ENCODE assay signal across 1 cellular context in the genomic region with DNA sequence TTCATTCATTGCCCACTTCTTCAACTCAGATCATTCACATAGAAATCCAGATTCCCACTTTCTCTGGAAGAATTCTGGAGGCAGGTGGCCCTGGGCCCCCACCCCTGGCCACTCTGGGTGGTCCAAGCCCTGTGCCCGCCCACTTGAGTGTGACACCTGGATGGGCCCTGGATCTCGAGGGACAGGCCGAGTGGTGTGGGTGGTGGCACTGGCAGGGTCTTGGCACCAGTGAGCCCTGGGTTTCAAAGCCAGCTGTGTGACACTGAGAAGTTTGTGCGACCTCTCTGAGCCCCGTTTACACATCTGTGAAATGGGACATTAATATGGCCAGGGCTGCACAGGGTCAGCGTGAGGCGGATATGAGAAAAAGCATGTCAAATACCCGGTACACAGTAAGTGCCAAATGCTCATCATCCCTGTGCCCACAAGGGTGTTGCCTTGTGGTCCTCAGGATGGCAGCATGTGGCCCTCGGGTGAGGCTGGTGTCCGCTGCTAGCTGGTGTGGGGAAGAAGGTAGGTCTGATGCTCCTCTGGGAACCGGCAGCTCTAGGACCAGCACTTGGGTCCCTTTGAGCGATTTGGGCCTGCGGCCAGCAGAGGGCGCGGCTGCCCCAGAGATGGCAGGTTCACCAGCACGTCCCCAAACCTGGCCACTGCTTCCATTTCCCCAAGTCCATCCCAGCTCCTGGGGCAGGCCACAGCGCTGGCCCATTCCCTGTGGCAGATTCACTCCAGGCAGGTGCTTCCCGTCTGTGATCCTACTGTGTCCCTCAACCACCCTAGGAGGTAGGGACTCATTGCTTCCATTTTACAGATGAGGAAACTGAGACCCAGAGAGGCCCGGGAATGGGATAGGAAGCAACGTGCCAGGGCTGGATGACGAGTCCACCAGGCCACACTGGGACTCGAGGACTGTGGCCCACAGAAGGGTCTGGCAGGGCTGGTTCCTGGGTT.
TF ChIP-seq lines count a peak whose summit lies in the region.

No MANE protein-coding gene starts in this region.

TF ChIP-seq in K562, 482 proteins besides CTCF, POLR2A, EP300 and RAD21 (continued from another document):
- TF ChIP-seq, protein P1, sequence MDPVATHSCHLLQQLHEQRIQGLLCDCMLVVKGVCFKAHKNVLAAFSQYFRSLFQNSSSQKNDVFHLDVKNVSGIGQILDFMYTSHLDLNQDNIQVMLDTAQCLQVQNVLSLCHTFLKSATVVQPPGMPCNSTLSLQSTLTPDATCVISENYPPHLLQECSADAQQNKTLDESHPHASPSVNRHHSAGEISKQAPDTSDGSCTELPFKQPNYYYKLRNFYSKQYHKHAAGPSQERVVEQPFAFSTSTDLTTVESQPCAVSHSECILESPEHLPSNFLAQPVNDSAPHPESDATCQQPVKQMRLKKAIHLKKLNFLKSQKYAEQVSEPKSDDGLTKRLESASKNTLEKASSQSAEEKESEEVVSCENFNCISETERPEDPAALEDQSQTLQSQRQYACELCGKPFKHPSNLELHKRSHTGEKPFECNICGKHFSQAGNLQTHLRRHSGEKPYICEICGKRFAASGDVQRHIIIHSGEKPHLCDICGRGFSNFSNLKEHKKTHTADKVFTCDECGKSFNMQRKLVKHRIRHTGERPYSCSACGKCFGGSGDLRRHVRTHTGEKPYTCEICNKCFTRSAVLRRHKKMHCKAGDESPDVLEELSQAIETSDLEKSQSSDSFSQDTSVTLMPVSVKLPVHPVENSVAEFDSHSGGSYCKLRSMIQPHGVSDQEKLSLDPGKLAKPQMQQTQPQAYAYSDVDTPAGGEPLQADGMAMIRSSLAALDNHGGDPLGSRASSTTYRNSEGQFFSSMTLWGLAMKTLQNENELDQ (CRISPR knock-in tag; IDR thresholded peaks at IDR 0.05; ENCODE audit: borderline replicate concordance): no peak
- TF ChIP-seq SMARCA5 (IDR thresholded peaks at IDR 0.05) (peak; percentile 87), STAT5B (CRISPR knock-in tag; IDR thresholded peaks at IDR 0.05) (no peak), RBM25 (IDR thresholded peaks at IDR 0.05; ENCODE audit: low read depth, low read length, severe bottlenecking) (peak; percentile 90), ADNP (tag; IDR thresholded peaks at IDR 0.05) (peak; percentile 12), XRCC5 (IDR thresholded peaks at IDR 0.05; ENCODE audit: low read depth, low read length) (peak; percentile 55; the same call in 1 of the 2 replicates), ESRRA (IDR thresholded peaks at IDR 0.05; ENCODE audit: borderline replicate concordance, low read depth) (peak; percentile 52; the same call in 1 of the 2 replicates), CBX1 (IDR thresholded peaks at IDR 0.05; ENCODE audit: low read depth) (peak; percentile 26; the same call in 1 of the 2 replicates)
- TF ChIP-seq, protein P2, sequence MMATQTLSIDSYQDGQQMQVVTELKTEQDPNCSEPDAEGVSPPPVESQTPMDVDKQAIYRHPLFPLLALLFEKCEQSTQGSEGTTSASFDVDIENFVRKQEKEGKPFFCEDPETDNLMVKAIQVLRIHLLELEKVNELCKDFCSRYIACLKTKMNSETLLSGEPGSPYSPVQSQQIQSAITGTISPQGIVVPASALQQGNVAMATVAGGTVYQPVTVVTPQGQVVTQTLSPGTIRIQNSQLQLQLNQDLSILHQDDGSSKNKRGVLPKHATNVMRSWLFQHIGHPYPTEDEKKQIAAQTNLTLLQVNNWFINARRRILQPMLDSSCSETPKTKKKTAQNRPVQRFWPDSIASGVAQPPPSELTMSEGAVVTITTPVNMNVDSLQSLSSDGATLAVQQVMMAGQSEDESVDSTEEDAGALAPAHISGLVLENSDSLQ (IDR thresholded peaks at IDR 0.05): no peak
